In genomic region chr11:75869661-75870455, GRCh38 we compare ENCODE assay signal across 18 cellular contexts. TPM values are rescaled to one million over a fixed set of nuclear protein-coding genes. Genes with fewer than 3 reads are reported as not detected.
DNase-seq lines count a peak whose midpoint lies in the region; ATAC-seq and TF ChIP-seq lines count a peak whose summit lies in the region.
"Had no signal": no experiment of that assay in that cellular context is flagged by ENCODE, and none has a peak within 500 bp of the region (broad histone marks: within the 10 kb centered on the region; RNA-seq: fewer than 3 reads in every experiment).

No MANE protein-coding gene starts in this region.

- BruUV-seq in mammary epithelial cell (replicated peaks; lab: Mats Ljungman, UMichigan) (no TSS peak), MCF 10A (replicated peaks; lab: Mats Ljungman, UMichigan) (no TSS peak)

- H3K36me3 Mint-ChIP-seq in MCF 10A (ENCODE audit: insufficient read depth, unreplicated experiment) (no peaks in the 10 kb centered on the region), type B pancreatic cell (no peaks in the 10 kb centered on the region)
- H3K36me3 Mint-ChIP-seq in dendritic cell treated with granulocyte-macrophage colony-stimulating factor and Interleukin-4, amounts not matched to agents 40 ng/mL and 50 ng/mL, for 4 days (ENCODE audit: low read depth): peaks cover 30% of the 10 kb centered on the region

- H3K27ac Mint-ChIP-seq in MCF 10A (ENCODE audit: low read depth, unreplicated experiment): no peak overlapping the region
- H3K27ac Mint-ChIP-seq in dendritic cell treated with granulocyte-macrophage colony-stimulating factor and Interleukin-4, amounts not matched to agents 40 ng/mL and 50 ng/mL, for 4 days: peak overlapping the region; percentile 73
- peak overlapping the region; percentile 4 for H3K27ac Mint-ChIP-seq in type B pancreatic cell
- H3K27ac Mint-ChIP-seq: CD8-positive, alpha-beta T cell had no signal

- no peaks in the 10 kb centered on the region for H3K27me3 ChIP-seq in mammary epithelial cell (ENCODE audit: insufficient read depth, low read length)
- H3K27me3 ChIP-seq: BLaER1 had no signal

- peaks cover 5% of the 10 kb centered on the region for H3K79me2 ChIP-seq in mammary epithelial cell (ENCODE audit: insufficient read depth, low read length)

- H4K20me1 ChIP-seq in mammary epithelial cell (ENCODE audit: insufficient read depth, low read length): no peaks in the 10 kb centered on the region

- H2AFZ ChIP-seq in mammary epithelial cell (ENCODE audit: low read depth, low read length): no peak overlapping the region

- H3K4me2 ChIP-seq in mammary epithelial cell (ENCODE audit: insufficient read depth, low read depth, low read length): no peak overlapping the region
- H3K4me2 ChIP-seq: BLaER1 had no signal

- H3K9me3 Mint-ChIP-seq in MCF 10A (ENCODE audit: unreplicated experiment) (no peaks in the 10 kb centered on the region), type B pancreatic cell (no peaks in the 10 kb centered on the region)
- H3K9me3 Mint-ChIP-seq in dendritic cell treated with granulocyte-macrophage colony-stimulating factor and Interleukin-4, amounts not matched to agents 40 ng/mL and 50 ng/mL, for 4 days: no peaks in the 10 kb centered on the region
- H3K9me3 Mint-ChIP-seq: CD8-positive, alpha-beta T cell had no signal

- POLR2A ChIA-PET in MCF 10A (lab: Yijun Ruan, JAX): interaction anchor here (0.7 kb wide), 1 partner anchor 57 kb away, joined by 3 read pairs; no protein-coding TSS in a partner anchor

- no peak overlapping the region for H3K27ac ChIP-seq in mammary epithelial cell (ENCODE audit: insufficient read depth, low read depth, low read length)
- H3K27ac ChIP-seq: 22Rv1, BLaER1 had no signal

- H3K4me1 Mint-ChIP-seq in MCF 10A (ENCODE audit: insufficient read depth, unreplicated experiment) (no peaks in the 10 kb centered on the region), type B pancreatic cell (ENCODE audit: unreplicated experiment) (peaks cover 32% of the 10 kb centered on the region)
- H3K4me1 Mint-ChIP-seq in dendritic cell treated with granulocyte-macrophage colony-stimulating factor and Interleukin-4, amounts not matched to agents 40 ng/mL and 50 ng/mL, for 4 days (ENCODE audit: low read depth): peaks cover 69% of the 10 kb centered on the region

- CTCF ChIA-PET in mammary epithelial cell (lab: Charles Lee; ENCODE audit: low non-redundant PET) (interaction anchor here (0.6 kb wide), 1 partner anchor 66 kb away, joined by 3 read pairs; no protein-coding TSS in a partner anchor), MCF 10A (lab: Yijun Ruan, JAX) (interaction anchor here (1.1 to 4.9 kb wide), 5 partner anchors 38 to 282 kb away, joined by 3 to 73 read pairs (median 16); partner anchors contain the start of gene UVRAG)

- no peak overlapping the region for H3K4me3 Mint-ChIP-seq in MCF 10A (ENCODE audit: unreplicated experiment)
- peak overlapping the region; percentile 32 for H3K4me3 Mint-ChIP-seq in dendritic cell treated with granulocyte-macrophage colony-stimulating factor and Interleukin-4, amounts not matched to agents 40 ng/mL and 50 ng/mL, for 4 days
- peak overlapping the region; percentile 1 for H3K4me3 Mint-ChIP-seq in type B pancreatic cell
- H3K4me3 Mint-ChIP-seq: CD8-positive, alpha-beta T cell had no signal

- in situ Hi-C loops in mammary epithelial cell (cut with MboI; ENCODE audit: low sequenced_read_pairs in 2 of 2): loop anchor here (5.0 to 25.0 kb wide), 3 partner anchors 55 to 158 kb away; partner anchors contain the start of genes MOGAT2 (in 1 of the 2) and UVRAG (in 1 of the 2)

- 64% methylated on average over 1 of the region's 1 CpG for WGBS in mammary epithelial cell (ENCODE audit: low coverage, missing lambda C conversion rate)

- H3K9ac ChIP-seq in mammary epithelial cell (ENCODE audit: insufficient read depth, low read length): no peak overlapping the region

- no peak overlapping the region for H3K4me3 ChIP-seq in mammary epithelial cell (replicated peaks in 1 of 3; ENCODE audit: insufficient read depth in 1 of 3, low read depth in 2 of 3, low read length in 3 of 3)
- H3K4me3 ChIP-seq: BLaER1 had no signal

- H3K4me1 ChIP-seq in mammary epithelial cell (ENCODE audit: insufficient read depth, low read length): no peaks in the 10 kb centered on the region

- TF ChIP-seq CTCF in mammary epithelial cell (conservative IDR thresholded peaks at IDR 0.05 in 1 of 2, IDR thresholded peaks at IDR 0.05 in 1 of 2; ENCODE audit: extremely low read depth in 1 of 2, insufficient read depth in 1 of 2, low read depth in 1 of 2, low read length in 2 of 2): no peak
- no peak for TF ChIP-seq CTCF in MCF 10A (IDR thresholded peaks at IDR 0.05; ENCODE audit: unreplicated experiment)
- TF ChIP-seq CTCF in type B pancreatic cell (conservative IDR thresholded peaks at IDR 0.05): no peak

- H3K27me3 Mint-ChIP-seq in MCF 10A (ENCODE audit: insufficient read depth, unreplicated experiment): no peaks in the 10 kb centered on the region
- no peaks in the 10 kb centered on the region for H3K27me3 Mint-ChIP-seq in dendritic cell treated with granulocyte-macrophage colony-stimulating factor and Interleukin-4, amounts not matched to agents 40 ng/mL and 50 ng/mL, for 4 days
- H3K27me3 Mint-ChIP-seq in type B pancreatic cell: no peaks in the 10 kb centered on the region

- dilution Hi-C loops in mammary epithelial cell (cut with HindIII; ENCODE audit: low sequenced_read_pairs): no loop called here

- DNase-seq in mammary epithelial cell (peak; percentile 34), MCF 10A (ENCODE audit: unreplicated experiment) (no peak), midbrain (lab: John Stamatoyannopoulos, UW) (peak; percentile 48), type B pancreatic cell (ENCODE audit: extremely low spot score, unreplicated experiment) (no peak), SK-N-DZ (ENCODE audit: low spot score) (no peak)
- DNase-seq: CD8-positive, alpha-beta T cell; GDM1; GOT3; KBM-7; NCI-H1092 treated with DMSO at 0.1 percent for 48 hours; NCI-H1694; NCI-H524 had no signal

- H3K36me3 ChIP-seq in mammary epithelial cell (ENCODE audit: insufficient read depth, low read length): no peaks in the 10 kb centered on the region

- ATAC-seq in HG02852 (IDR thresholded peaks at IDR 0.05; ENCODE audit: unreplicated experiment) (no peak), HG02870 (IDR thresholded peaks at IDR 0.05; ENCODE audit: unreplicated experiment) (no peak)
- ATAC-seq: CD8-positive, alpha-beta T cell; Panc1 had no signal

- no peaks in the 10 kb centered on the region for H3K9me3 ChIP-seq in mammary epithelial cell (replicated peaks; ENCODE audit: insufficient read depth, low read length)
- H3K9me3 ChIP-seq: BLaER1 had no signal

- intact Hi-C loops in mammary epithelial cell (cut with micrococcal nuclease) (loop anchor here (5.0 kb wide), 1 partner anchor 323 kb away; no protein-coding TSS in a partner anchor), MCF 10A (cut with micrococcal nuclease) (loop anchor here (5.0 kb wide), 1 partner anchor 53 kb away; the partner anchor contains the start of gene UVRAG)
- intact Hi-C loops in dendritic cell treated with granulocyte-macrophage colony-stimulating factor and Interleukin-4, amounts not matched to agents 40 ng/mL and 50 ng/mL, for 4 days (cut with micrococcal nuclease): loop anchor here (2.0 to 5.0 kb wide), 2 partner anchors 147 to 163 kb away; no protein-coding TSS in a partner anchor

RNA-seq across cellular contexts. Expression of gene UVRAG, which starts 54.8 kb away (rescaled TPM):
- 10 to 100 TPM; 17.5 to 20.4 TPM for total RNA-seq in mammary epithelial cell
- 6.9 TPM for polyA plus RNA-seq in mammary epithelial cell
- polyA minus RNA-seq in mammary epithelial cell: 18.1 TPM
- total RNA-seq in MCF 10A (2022): 12.4 and 16.1 TPM in 2 replicates
- total RNA-seq in type B pancreatic cell (ENCODE audit: low replicate concordance): 20.7 and 29.5 TPM in 2 replicates
- 11.2 and 13.1 TPM in 2 replicates for polyA plus RNA-seq in SK-N-DZ (2014; cell fraction: cytosol; rRNA removed)
- 10.2 and 10.5 TPM in 2 replicates for polyA plus RNA-seq in SK-N-DZ (2014; cell fraction: nucleus; rRNA removed)

Comparison
In these comparisons a context has a peak if more than half of its experiments do, and no peak if none do; other contexts are left out.
1. DNase-seq: peak in mammary epithelial cell (single experiment) and midbrain (single experiment); none in MCF 10A (single experiment), type B pancreatic cell (single experiment) and SK-N-DZ (single experiment).